ENCODE assay signal across 22 cellular contexts in the genomic region with DNA sequence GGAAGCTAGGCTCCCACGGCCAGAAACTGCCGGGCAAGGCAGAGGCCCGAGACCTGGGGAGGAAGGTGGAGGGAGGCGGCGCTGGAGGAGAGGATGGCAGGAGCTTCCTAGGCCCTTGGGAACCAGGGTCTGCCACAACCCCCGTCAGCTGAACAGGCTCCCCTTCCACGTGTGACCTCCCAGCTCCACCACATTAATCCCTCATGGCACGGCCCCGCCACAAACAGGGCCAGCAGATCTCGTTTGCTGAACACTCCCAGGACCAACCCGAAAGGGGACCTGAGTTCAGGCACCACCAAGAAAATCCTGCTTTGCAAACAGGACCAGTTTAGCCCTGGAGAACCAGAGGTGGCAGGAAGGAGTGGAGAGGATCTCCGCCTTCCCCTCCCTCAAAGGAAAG.
DNase-seq lines count a peak whose midpoint lies in the region; ATAC-seq, FAIRE-seq and TF ChIP-seq lines count a peak whose summit lies in the region.
"Had no signal": no experiment of that assay in that cellular context is flagged by ENCODE, and none has a peak within 500 bp of the region (broad histone marks: within the 10 kb centered on the region; RNA-seq: fewer than 3 reads in every experiment).

No MANE protein-coding gene starts in this region.

- no peak for ATAC-seq in GM21717 (IDR thresholded peaks at IDR 0.05; ENCODE audit: unreplicated experiment)
- no peak for ATAC-seq in GM23338

- no peaks in the 10 kb centered on the region for H3F3A ChIP-seq in GM23338 (replicated peaks; ENCODE audit: low read depth)

- no peaks in the 10 kb centered on the region for H3K9me3 ChIP-seq in breast epithelium
- no peaks in the 10 kb centered on the region for H3K9me3 ChIP-seq in endodermal cell (ENCODE audit: control insufficient read depth, low read length)
- no peaks in the 10 kb centered on the region for H3K9me3 ChIP-seq in keratinocyte (ENCODE audit: control insufficient read depth, low read depth, low read length)
- H3K9me3 ChIP-seq in suprapubic skin: no peaks in the 10 kb centered on the region
- H3K9me3 ChIP-seq: BE2C, HAP-1, Peyer's patch, SJCRH30 had no signal

- CTCF ChIA-PET in MCF 10A (lab: Yijun Ruan, JAX): interaction anchor here (2.0 to 2.4 kb wide), 2 partner anchors 85 to 128 kb away, joined by 7 to 16 read pairs; no protein-coding TSS in a partner anchor

- H3K36me3 Mint-ChIP-seq in MCF 10A (ENCODE audit: insufficient read depth, unreplicated experiment) (no peaks in the 10 kb centered on the region), endodermal cell (ENCODE audit: low read depth) (no peaks in the 10 kb centered on the region), GM23338 (ENCODE audit: low read depth) (no peaks in the 10 kb centered on the region; the same call in 2 of the 3 replicates)
- H3K36me3 Mint-ChIP-seq: CD4-positive, CD25-positive, alpha-beta regulatory T cell had no signal

- H3K4me1 ChIP-seq in breast epithelium (peaks cover 0 to 6% of the 10 kb centered on the region in 2 donors), endodermal cell (ENCODE audit: control insufficient read depth, insufficient read depth, low read length) (no peaks in the 10 kb centered on the region), keratinocyte (ENCODE audit: control insufficient read depth, extremely low read depth, insufficient read depth, low read length) (peaks cover 27% of the 10 kb centered on the region), suprapubic skin (peaks cover 37% of the 10 kb centered on the region), GM23338 (ENCODE audit: insufficient read depth) (peaks cover 14% of the 10 kb centered on the region)
- H3K4me1 ChIP-seq: BE2C, HAP-1 had no signal

- H3K36me3 ChIP-seq in breast epithelium: no peaks in the 10 kb centered on the region
- no peaks in the 10 kb centered on the region for H3K36me3 ChIP-seq in endodermal cell (ENCODE audit: control insufficient read depth, insufficient read depth, low read length)
- no peaks in the 10 kb centered on the region for H3K36me3 ChIP-seq in keratinocyte (ENCODE audit: control insufficient read depth in 2 of 2, extremely low read depth in 1 of 2, insufficient read depth in 2 of 2, low read length in 2 of 2)
- no peaks in the 10 kb centered on the region for H3K36me3 ChIP-seq in suprapubic skin
- no peaks in the 10 kb centered on the region for H3K36me3 ChIP-seq in GM23338 (ENCODE audit: insufficient read depth)
- H3K36me3 ChIP-seq: BE2C, HAP-1, Peyer's patch, SJCRH30 had no signal

- H3K4me1 Mint-ChIP-seq in MCF 10A (ENCODE audit: insufficient read depth, unreplicated experiment) (peaks cover 18% of the 10 kb centered on the region), endodermal cell (peaks cover 28% of the 10 kb centered on the region), GM23338 (peaks cover 34% of the 10 kb centered on the region)

- BruUV-seq in MCF 10A (replicated peaks; lab: Mats Ljungman, UMichigan): no TSS peak

- DNase-seq in MCF 10A (ENCODE audit: unreplicated experiment) (no peak), breast epithelium (ENCODE audit: low spot score in 2 of 2) (no peak), endodermal cell (no peak), keratinocyte (ENCODE audit: low read depth, low spot score) (no peak), suprapubic skin (ENCODE audit: low spot score in 2 of 2) (no peak), cortex of kidney (lab: John Stamatoyannopoulos, UW) (no peak), GM23338 (ENCODE audit: low spot score) (no peak)
- DNase-seq: BE2C; CD4-positive, CD25-positive, alpha-beta regulatory T cell; DMS79; KBM-7; NCI-H1092 treated with DMSO at 0.1 percent for 48 hours; NCI-H1436 treated with DMSO at 0.1 percent for 48 hours; NCI-H1930; NCI-H226; NCI-H510A treated with DMSO at 0.1 percent for 48 hours; NCI-H748 treated with DMSO at 0.1 percent for 48 hours; Peyer's patch; SJCRH30 had no signal

- intact Hi-C loops in MCF 10A (cut with micrococcal nuclease) (no loop called here), breast epithelium (cut with DNase I; ENCODE audit: low total_unique reads) (no loop called here)

- H4K20me1 ChIP-seq in keratinocyte (ENCODE audit: control insufficient read depth, extremely low read depth, insufficient read depth, low read length) (no peaks in the 10 kb centered on the region), GM23338 (replicated peaks; ENCODE audit: insufficient read depth) (no peaks in the 10 kb centered on the region)

- no peaks in the 10 kb centered on the region for H3K27me3 ChIP-seq in breast epithelium
- H3K27me3 ChIP-seq in endodermal cell (ENCODE audit: control insufficient read depth, insufficient read depth, low read length, poor library complexity, severe bottlenecking): no peaks in the 10 kb centered on the region
- no peaks in the 10 kb centered on the region for H3K27me3 ChIP-seq in keratinocyte (ENCODE audit: control insufficient read depth, extremely low read depth, insufficient read depth, low read length)
- H3K27me3 ChIP-seq in suprapubic skin: no peaks in the 10 kb centered on the region
- H3K27me3 ChIP-seq in GM23338 (ENCODE audit: insufficient read depth): no peaks in the 10 kb centered on the region
- H3K27me3 ChIP-seq: BE2C, Peyer's patch, SJCRH30 had no signal

- H3K27me3 Mint-ChIP-seq in MCF 10A (ENCODE audit: insufficient read depth, unreplicated experiment): no peaks in the 10 kb centered on the region
- peaks cover 5% of the 10 kb centered on the region for H3K27me3 Mint-ChIP-seq in endodermal cell (ENCODE audit: insufficient read depth)
- peaks cover 13% of the 10 kb centered on the region for H3K27me3 Mint-ChIP-seq in GM23338 (ENCODE audit: insufficient read depth, low read depth, poor library complexity)

- dilution Hi-C loops in keratinocyte (cut with MboI; ENCODE audit: extremely low pct_ligation_motif_present, low sequenced_read_pairs): no loop called here

- H3K9me3 Mint-ChIP-seq in MCF 10A (ENCODE audit: unreplicated experiment): no peaks in the 10 kb centered on the region
- no peaks in the 10 kb centered on the region for H3K9me3 Mint-ChIP-seq in endodermal cell
- no peaks in the 10 kb centered on the region for H3K9me3 Mint-ChIP-seq in GM23338

- 87 to 89% methylated on average over 3 to 12 of the region's 12 CpGs for WGBS in endodermal cell (ENCODE audit: insufficient coverage in 1 of 2, insufficient read length in 1 of 2), 2 experiments
- 71% methylated on average over 10 of the region's 12 CpGs for WGBS in suprapubic skin

- TF ChIP-seq CTCF in MCF 10A (IDR thresholded peaks at IDR 0.05; ENCODE audit: unreplicated experiment) (no peak), breast epithelium (IDR thresholded peaks at IDR 0.05) (no peak), endodermal cell (conservative IDR thresholded peaks at IDR 0.05) (no peak), keratinocyte (optimal IDR thresholded peaks at IDR 0.05 in 1 of 3, IDR thresholded peaks at IDR 0.05 in 1 of 3, conservative IDR thresholded peaks at IDR 0.05 in 1 of 3; ENCODE audit: extremely low read depth in 1 of 3, insufficient read depth in 2 of 3, low read length in 3 of 3) (no peak), suprapubic skin (IDR thresholded peaks at IDR 0.05) (no peak), GM23338 (conservative IDR thresholded peaks at IDR 0.05; ENCODE audit: low read depth in 2 of 2) (no peak)

- H3K79me2 ChIP-seq in keratinocyte (ENCODE audit: control insufficient read depth, insufficient read depth, low read length) (no peaks in the 10 kb centered on the region), GM23338 (replicated peaks; ENCODE audit: insufficient read depth) (no peaks in the 10 kb centered on the region)

- H3K9ac ChIP-seq in endodermal cell (ENCODE audit: extremely low read depth, low read length, poor library complexity, severe bottlenecking) (no peak overlapping the region), keratinocyte (ENCODE audit: control insufficient read depth, extremely low read depth, insufficient read depth, low read length) (peak overlapping the region; percentile 74)

- H3K27ac ChIP-seq in breast epithelium (peak overlapping the region in 1 of 2 donors; percentile 91), endodermal cell (ENCODE audit: low read depth, low read length) (peak overlapping the region; percentile 6), keratinocyte (ENCODE audit: control insufficient read depth, insufficient read depth, low read length) (peak overlapping the region; percentile 95), suprapubic skin (peak overlapping the region; percentile 79), GM23338 (ENCODE audit: low read depth) (no peak overlapping the region)
- H3K27ac ChIP-seq: HL-60, SJCRH30 had no signal

- H3K9me2 ChIP-seq in GM23338 (ENCODE audit: insufficient read depth): peaks cover 3% of the 10 kb centered on the region; the same call in 1 of the 2 replicates

- no peak for TF ChIP-seq POLR2A in breast epithelium (IDR thresholded peaks at IDR 0.05)
- no peak for TF ChIP-seq POLR2A in suprapubic skin (IDR thresholded peaks at IDR 0.05)

- H3K4me3 ChIP-seq in breast epithelium: no peak overlapping the region
- no peak overlapping the region for H3K4me3 ChIP-seq in endodermal cell (ENCODE audit: low read length)
- H3K4me3 ChIP-seq in keratinocyte (ENCODE audit: control insufficient read depth in 2 of 3, extremely low read depth in 1 of 3, insufficient read depth in 2 of 3, low read depth in 1 of 3, low read length in 3 of 3): no peak overlapping the region
- H3K4me3 ChIP-seq in suprapubic skin: no peak overlapping the region
- no peak overlapping the region for H3K4me3 ChIP-seq in GM23338
- H3K4me3 ChIP-seq: HAP-1, Peyer's patch, SJCRH30 had no signal

- H3K9me1 ChIP-seq in keratinocyte (ENCODE audit: control insufficient read depth, extremely low read depth, insufficient read depth, low read length): no peaks in the 10 kb centered on the region

- H3K27ac Mint-ChIP-seq in MCF 10A (ENCODE audit: low read depth, unreplicated experiment) (peak overlapping the region; percentile 79), endodermal cell (no peak overlapping the region), GM23338 (no peak overlapping the region)
- H3K27ac Mint-ChIP-seq: CD4-positive, CD25-positive, alpha-beta regulatory T cell had no signal

- FAIRE-seq in keratinocyte (lab: Jason Lieb, UNC): no peak

- no peak overlapping the region for H3K4me3 Mint-ChIP-seq in MCF 10A (ENCODE audit: unreplicated experiment)
- no peak overlapping the region for H3K4me3 Mint-ChIP-seq in endodermal cell
- H3K4me3 Mint-ChIP-seq in GM23338: no peak overlapping the region
- H3K4me3 Mint-ChIP-seq: CD4-positive, CD25-positive, alpha-beta regulatory T cell had no signal

- H3K4me2 ChIP-seq in keratinocyte (ENCODE audit: control insufficient read depth, extremely low read depth, insufficient read depth, low read depth, low read length) (no peak overlapping the region), GM23338 (no peak overlapping the region)

- TF ChIP-seq EP300 in suprapubic skin (IDR thresholded peaks at IDR 0.05): no peak

- H2AFZ ChIP-seq in keratinocyte (ENCODE audit: control insufficient read depth, low read length) (no peak overlapping the region), GM23338 (no peak overlapping the region)

- POLR2A ChIA-PET in MCF 10A (lab: Yijun Ruan, JAX): interaction anchor here (1.0 to 3.7 kb wide), 9 partner anchors 8 to 152 kb away, joined by 3 to 53 read pairs (median 6); a partner anchor contains a TSS

TF ChIP-seq in GM23338, 12 proteins besides CTCF, POLR2A, EP300 and RAD21 (continues in another document):
- TF ChIP-seq POLR2AphosphoS5 (IDR thresholded peaks at IDR 0.05; ENCODE audit: low read depth): no peak
- no peak for TF ChIP-seq EZH2 (IDR thresholded peaks at IDR 0.05; ENCODE audit: low read depth, unreplicated experiment)
